Comparison of ENCODE assay signal across 18 cellular contexts in the genomic region with DNA sequence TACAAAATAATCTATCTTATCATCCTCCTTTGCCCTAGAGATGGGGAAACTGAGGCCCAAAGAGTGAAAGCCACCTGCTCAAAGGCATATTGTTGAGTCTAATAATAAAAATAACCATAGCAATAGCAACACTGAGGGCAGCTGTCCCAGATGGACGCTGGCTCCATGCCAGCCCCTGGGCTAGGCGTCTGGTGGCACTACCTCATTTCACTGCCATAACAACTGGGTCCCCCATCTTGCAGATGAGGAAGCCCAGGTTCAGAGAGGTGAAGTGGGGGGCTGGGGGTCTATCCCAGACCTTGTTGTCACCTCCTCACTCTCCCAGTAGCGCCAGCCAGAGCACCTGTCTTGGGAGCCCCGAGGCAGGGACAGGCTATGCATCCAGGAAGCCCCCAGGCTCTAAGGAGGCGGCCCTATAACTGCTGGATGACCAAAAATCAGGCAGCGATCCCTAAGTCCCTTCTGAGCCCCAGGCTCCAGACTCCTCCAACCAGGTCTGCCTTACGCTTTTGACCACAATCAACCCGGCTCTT. TPM values are rescaled to one million over a fixed set of nuclear protein-coding genes. Genes with fewer than 3 reads are reported as not detected.
"Had no signal": no experiment of that assay in that cellular context is flagged by ENCODE, and none has a peak within 500 bp of the region (broad histone marks: within the 10 kb centered on the region; RNA-seq: fewer than 3 reads in every experiment).

No MANE protein-coding gene starts in this region.

- H3K79me2 ChIP-seq: parathyroid adenoma had no signal

- H3K9me3 ChIP-seq: uterus had no signal

- H3K27ac ChIP-seq: ascending aorta, colonic mucosa, foreskin keratinocyte, parathyroid adenoma, sigmoid colon, spleen, tibial nerve, uterus, VCaP had no signal

- H3K27me3 ChIP-seq: ascending aorta, colonic mucosa, foreskin keratinocyte, sigmoid colon, tibial nerve, uterus had no signal

- DNase-seq: activated CD4-positive, alpha-beta T cell treated with anti-CD3 and anti-CD28 coated beads, Interleukin-2, amount 50 U/mL, for 1 hour; activated CD4-positive, CD25-positive, alpha-beta regulatory T cell treated with anti-CD3 and anti-CD28 coated beads, Interleukin-2, amount 50 U/mL, for 72 hours; activated effector memory CD4-positive, alpha-beta T cell treated with anti-CD3 and anti-CD28 coated beads, Interleukin-2, amount 50 U/mL, for 16 hours; activated T-cell treated with anti-CD3 and anti-CD28 coated beads, Interleukin-2, amount 50 U/mL, for 72 hours; colonic mucosa; foreskin keratinocyte; hippocampal formation; islet precursor cell; sigmoid colon; spleen; stimulated activated CD4-positive, alpha-beta T cell treated with anti-CD3 and anti-CD28 coated beads, Interleukin-4, amount 100 ng/mL, for 4 hours; stimulated activated naive B cell treated with anti-CD40 and anti-IgM and Interleukin-4, amounts not matched to agents 10 μg/mL and 1 μg/mL and 100 μg/mL, for 72 hours; uterus had no signal

- H3K4me3 ChIP-seq: ascending aorta, colonic mucosa, lung, sigmoid colon, spleen, tibial nerve, uterus had no signal

- H3K4me1 ChIP-seq: ascending aorta, colonic mucosa, parathyroid adenoma, spleen, uterus had no signal

- H3K9ac ChIP-seq: parathyroid adenoma had no signal

- ATAC-seq: activated T-cell treated with anti-CD3 and anti-CD28 coated beads, Interleukin-2, amount 50 U/mL, for 72 hours; foreskin keratinocyte; stimulated activated naive B cell treated with anti-CD40 and anti-IgM and Interleukin-4, amounts not matched to agents 10 μg/mL and 1 μg/mL and 100 μg/mL, for 72 hours had no signal

- H2AFZ ChIP-seq: parathyroid adenoma had no signal

- H3K36me3 ChIP-seq: ascending aorta, colonic mucosa, sigmoid colon, spleen, uterus had no signal

RNA-seq across cellular contexts. Expression of a gene that starts 12.8 kb away (rescaled TPM):
- total RNA-seq: activated T-cell treated with anti-CD3 and anti-CD28 coated beads, Interleukin-2, amount 50 U/mL, for 72 hours had no signal

RNA-seq across cellular contexts. Expression of a gene that starts 38.6 kb away (rescaled TPM):
- total RNA-seq: activated T-cell treated with anti-CD3 and anti-CD28 coated beads, Interleukin-2, amount 50 U/mL, for 72 hours; ascending aorta; spleen had no signal
